Comparison of ENCODE assay signal across 8 cellular contexts in the genomic region with DNA sequence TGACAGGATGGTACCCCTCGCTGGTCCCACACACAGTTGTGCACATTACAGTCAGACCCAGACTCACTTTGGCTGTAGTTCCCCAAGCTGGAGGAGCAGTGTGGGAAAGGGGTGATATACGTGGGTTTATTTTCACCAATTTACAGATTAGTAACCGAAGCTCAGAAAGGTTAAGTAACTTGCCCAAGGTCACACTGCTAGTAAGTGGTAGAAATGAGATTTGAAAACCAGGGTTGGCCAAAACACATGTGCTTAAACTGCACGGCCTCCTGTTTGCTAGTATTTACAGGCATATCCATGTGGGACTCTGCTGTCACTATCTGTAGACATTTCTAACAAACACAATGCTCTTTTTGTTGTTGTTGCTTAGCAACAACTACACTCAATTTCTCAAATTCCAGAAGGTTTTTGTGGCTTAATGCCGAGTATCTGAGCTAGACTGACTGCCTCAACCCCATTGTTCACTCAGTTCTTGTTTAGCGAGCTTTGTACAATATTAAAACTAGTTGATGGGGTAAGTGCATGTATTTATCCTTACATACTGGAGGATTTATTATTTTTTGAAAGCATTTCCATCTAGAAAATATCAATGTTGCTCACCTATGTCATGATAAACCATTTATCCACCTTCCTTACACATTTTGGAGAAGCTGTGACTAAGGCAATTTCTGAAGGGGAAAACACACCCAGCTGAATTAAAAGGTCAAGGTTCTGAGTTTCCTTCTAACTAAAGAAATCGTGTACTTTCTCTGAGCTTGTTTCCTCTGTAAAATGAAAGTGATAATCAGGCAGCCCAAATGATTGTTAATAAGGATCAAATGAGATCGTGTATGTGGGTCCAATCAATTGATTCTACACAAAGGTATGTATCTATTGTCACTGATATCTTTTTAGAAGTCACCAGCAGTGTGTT. TPM values are rescaled to one million over a fixed set of nuclear protein-coding genes. Genes with fewer than 3 reads are reported as not detected.
DNase-seq lines count a peak whose midpoint lies in the region; ATAC-seq lines count a peak whose summit lies in the region.

No MANE protein-coding gene starts in this region.

- peak overlapping the region; percentile 7 to 33 for H3K9ac ChIP-seq in duodenal mucosa (ENCODE audit: low read depth in 1 of 2, low read length in 2 of 2)
- no peak overlapping the region for H3K9ac ChIP-seq in mucosa of rectum (ENCODE audit: low read depth in 1 of 2, low read length in 2 of 2)

- H3K27me3 Mint-ChIP-seq in CD4-positive, CD25-positive, alpha-beta regulatory T cell = no peaks in the 10 kb centered on the region

- H3K4me3 ChIP-seq in CD4-positive, CD25-positive, alpha-beta regulatory T cell (ENCODE audit: low read depth, low read length) = peak overlapping the region; percentile 75
- peak overlapping the region; percentile 29 to 33 for H3K4me3 ChIP-seq in duodenal mucosa (ENCODE audit: low read depth in 1 of 2, low read length in 2 of 2)
- H3K4me3 ChIP-seq in mucosa of rectum (ENCODE audit: low read length in 2 of 2) = peak overlapping the region in 1 of 2 donors; percentile 14

- peak in 2 of 3 donors; percentile 38 to 64 for DNase-seq in CD4-positive, CD25-positive, alpha-beta regulatory T cell
- DNase-seq in NCI-H2227 (lab: John Stamatoyannopoulos, UW; ENCODE audit: unreplicated experiment) (peak; percentile 37), HK-2 (ENCODE audit: unreplicated experiment) (no peak), NAMALWA (ENCODE audit: low spot score) (no peak)
- DNase-seq in activated CD4-positive, CD25-positive, alpha-beta regulatory T cell (lab: John Stamatoyannopoulos, UW) = no peak
- no peak for DNase-seq in stimulated activated CD4-positive, alpha-beta T cell treated with anti-CD3 and anti-CD28 coated beads, Interleukin-4, amount 100 ng/mL, for 1 hour

- H3K9me3 Mint-ChIP-seq in CD4-positive, CD25-positive, alpha-beta regulatory T cell = no peaks in the 10 kb centered on the region

- peaks cover 30 to 44% (median 38%) of the 10 kb centered on the region in 4 donors for H3K4me1 Mint-ChIP-seq in CD4-positive, CD25-positive, alpha-beta regulatory T cell

- peak overlapping the region; percentile 89 to 93 (median 90) for H3K27ac Mint-ChIP-seq in CD4-positive, CD25-positive, alpha-beta regulatory T cell

- peak overlapping the region; percentile 74 for H3K27ac ChIP-seq in CD4-positive, CD25-positive, alpha-beta regulatory T cell (ENCODE audit: insufficient read depth, low read length, poor library complexity, severe bottlenecking)
- H3K27ac ChIP-seq in duodenal mucosa (ENCODE audit: low read depth, low read length) (peak overlapping the region; percentile 33), mucosa of rectum (ENCODE audit: low read depth in 2 of 2, low read length in 2 of 2) (peak overlapping the region; percentile 13 to 16)

- H3K9me3 ChIP-seq in CD4-positive, CD25-positive, alpha-beta regulatory T cell (ENCODE audit: control insufficient read depth in 2 of 2, low read length in 2 of 2) = no peaks in the 10 kb centered on the region
- H3K9me3 ChIP-seq in duodenal mucosa (ENCODE audit: control insufficient read depth in 1 of 2, low read length in 2 of 2) = no peaks in the 10 kb centered on the region
- no peaks in the 10 kb centered on the region for H3K9me3 ChIP-seq in mucosa of rectum (ENCODE audit: control insufficient read depth in 2 of 2, low read length in 2 of 2)

- H3K27me3 ChIP-seq in CD4-positive, CD25-positive, alpha-beta regulatory T cell (ENCODE audit: control insufficient read depth, insufficient read depth, low read length) = no peaks in the 10 kb centered on the region
- H3K27me3 ChIP-seq in duodenal mucosa (ENCODE audit: control insufficient read depth in 1 of 2, insufficient read depth in 2 of 2, low read length in 2 of 2) (no peaks in the 10 kb centered on the region), mucosa of rectum (ENCODE audit: control insufficient read depth in 2 of 2, insufficient read depth in 2 of 2, low read length in 2 of 2) (no peaks in the 10 kb centered on the region)

- ATAC-seq in CD4-positive, CD25-positive, alpha-beta regulatory T cell (ENCODE audit: low read depth in 2 of 2) = peak; percentile 52 to 53

- H3K36me3 ChIP-seq in CD4-positive, CD25-positive, alpha-beta regulatory T cell (ENCODE audit: control insufficient read depth, insufficient read depth, low read length) = no peaks in the 10 kb centered on the region
- H3K36me3 ChIP-seq in duodenal mucosa (ENCODE audit: control insufficient read depth in 1 of 2, insufficient read depth in 2 of 2, low read length in 2 of 2) (no peaks in the 10 kb centered on the region), mucosa of rectum (ENCODE audit: control insufficient read depth in 2 of 2, insufficient read depth in 2 of 2, low read length in 2 of 2) (no peaks in the 10 kb centered on the region)

- peak overlapping the region; percentile 52 to 90 (median 82) for H3K4me3 Mint-ChIP-seq in CD4-positive, CD25-positive, alpha-beta regulatory T cell

- H3K4me1 ChIP-seq in CD4-positive, CD25-positive, alpha-beta regulatory T cell (ENCODE audit: control insufficient read depth, insufficient read depth, low read length, poor library complexity, severe bottlenecking) = peaks cover 27% of the 10 kb centered on the region
- peaks cover 30 to 35% of the 10 kb centered on the region in 2 donors for H3K4me1 ChIP-seq in duodenal mucosa (ENCODE audit: control insufficient read depth in 1 of 2, insufficient read depth in 2 of 2, low read length in 2 of 2)
- peaks cover 16 to 25% of the 10 kb centered on the region in 2 donors for H3K4me1 ChIP-seq in mucosa of rectum (ENCODE audit: control insufficient read depth in 2 of 2, insufficient read depth in 2 of 2, low read length in 2 of 2)

- H3K36me3 Mint-ChIP-seq in CD4-positive, CD25-positive, alpha-beta regulatory T cell = no peaks in the 10 kb centered on the region

RNA-seq across cellular contexts. Expression of a gene that starts 5.3 kb away (rescaled TPM):
- 0.91 TPM for total RNA-seq in CD4-positive, CD25-positive, alpha-beta regulatory T cell
- 1 to 10 TPM in 2 of 4 donors, under 1 TPM in 2; 0.75 to 1.3 (median 1.0) TPM for polyA plus RNA-seq in CD4-positive, CD25-positive, alpha-beta regulatory T cell

RNA-seq across cellular contexts. Expression of a gene that starts 8.7 kb away (rescaled TPM):
- 61.4 TPM for total RNA-seq in CD4-positive, CD25-positive, alpha-beta regulatory T cell
- 10 to 100 TPM; 20.5 to 27.1 (median 24.1) TPM for polyA plus RNA-seq in CD4-positive, CD25-positive, alpha-beta regulatory T cell

RNA-seq across cellular contexts. Expression of a gene that starts 16.2 kb away (rescaled TPM):
- 475 TPM for total RNA-seq in CD4-positive, CD25-positive, alpha-beta regulatory T cell
- 100 to 1,000 TPM; 589 to 845 (median 707) TPM for polyA plus RNA-seq in CD4-positive, CD25-positive, alpha-beta regulatory T cell

RNA-seq across cellular contexts. Expression of a gene that starts 36.5 kb away (rescaled TPM):
- not detected for total RNA-seq in CD4-positive, CD25-positive, alpha-beta regulatory T cell
- polyA plus RNA-seq in CD4-positive, CD25-positive, alpha-beta regulatory T cell = under 1 TPM in 1 of 4 donors, not detected in 3; 0.05 TPM

RNA-seq across cellular contexts. Expression of a gene that starts 57.6 kb away (rescaled TPM):
- not detected for total RNA-seq in CD4-positive, CD25-positive, alpha-beta regulatory T cell
- polyA plus RNA-seq in CD4-positive, CD25-positive, alpha-beta regulatory T cell = not detected

Comparison
In these comparisons a context has a peak if more than half of its experiments do, and no peak if none do; other contexts are left out.
1. DNase-seq: peak in CD4-positive, CD25-positive, alpha-beta regulatory T cell (2 of 3) and NCI-H2227 (single experiment); none in HK-2 (single experiment), activated CD4-positive, CD25-positive, alpha-beta regulatory T cell (0 of 4), NAMALWA (single experiment) and stimulated activated CD4-positive, alpha-beta T cell treated with anti-CD3 and anti-CD28 coated beads, Interleukin-4, amount 100 ng/mL, for 1 hour (single experiment).
2. H3K27ac ChIP-seq: peak in every context shown above with its lines; median percentile 74 in CD4-positive, CD25-positive, alpha-beta regulatory T cell; 33 in duodenal mucosa; 14 in mucosa of rectum.
3. H3K9ac ChIP-seq: peak in duodenal mucosa (2 of 2); none in mucosa of rectum (0 of 2).